ENCODE assay signal across 8 cellular contexts in genomic region chr12:15688202-15688736, GRCh38.
DNase-seq lines count a peak whose midpoint lies in the region; ATAC-seq and TF ChIP-seq lines count a peak whose summit lies in the region.

No MANE protein-coding gene starts in this region.

- H3K4me3 Mint-ChIP-seq in CD8-positive, alpha-beta T cell: no peak overlapping the region

- H3K4me1 Mint-ChIP-seq in CD8-positive, alpha-beta T cell (ENCODE audit: low read depth): no peaks in the 10 kb centered on the region

- POLR2A ChIA-PET in CD8-positive, alpha-beta T cell (lab: Charles Lee): no interaction called here

- TF ChIP-seq CTCF in heart right ventricle (IDR thresholded peaks at IDR 0.05): no peak
- TF ChIP-seq CTCF in CD8-positive, alpha-beta T cell (IDR thresholded peaks at IDR 0.05): no peak

- peaks cover 2% of the 10 kb centered on the region for H3K27me3 Mint-ChIP-seq in CD8-positive, alpha-beta T cell (ENCODE audit: low read depth)

- no peak overlapping the region for H3K9ac ChIP-seq in skeletal muscle tissue (ENCODE audit: low read depth in 1 of 3, low read length in 3 of 3)

- H3K4me1 ChIP-seq in heart right ventricle (peaks cover 0 to 81% (median 28%) of the 10 kb centered on the region in 9 donors), skeletal muscle tissue (ENCODE audit: control insufficient read depth in 3 of 3, insufficient read depth in 3 of 3, low read length in 3 of 3) (peaks cover 3 to 18% (median 4%) of the 10 kb centered on the region in 3 donors)
- H3K4me1 ChIP-seq in CD8-positive, alpha-beta T cell (ENCODE audit: insufficient read depth, low read length): no peaks in the 10 kb centered on the region

- 73 to 76% methylated on average over 8 of the region's 8 CpGs for WGBS in heart right ventricle, 2 donors

- intact Hi-C loops in heart right ventricle (cut with DNase I): loop anchor here in 1 of 10 donors (5.0 kb wide), 1 partner anchor 39 kb away; no protein-coding TSS in a partner anchor
- intact Hi-C loops in CD8-positive, alpha-beta T cell (cut with DNase I, micrococcal nuclease): no loop called here

- CTCF ChIA-PET in CD8-positive, alpha-beta T cell (lab: Charles Lee): no interaction called here

- no peaks in the 10 kb centered on the region for H3K36me3 Mint-ChIP-seq in CD8-positive, alpha-beta T cell

- H3K4me3 ChIP-seq in heart right ventricle (peak overlapping the region in 6 of 10 donors; percentile 17 to 37 (median 26)), skeletal muscle tissue (ENCODE audit: low read length in 3 of 3) (peak overlapping the region in 1 of 3 donors; percentile 33)
- no peak overlapping the region for H3K4me3 ChIP-seq in CD8-positive, alpha-beta T cell (ENCODE audit: low read depth, low read length)

- DNase-seq in SIG-M5 (lab: John Stamatoyannopoulos, UW) (peak; percentile 81), heart right ventricle (peak; percentile 61 to 67), NCI-H2081 treated with DMSO at 0.1 percent for 48 hours (lab: John Stamatoyannopoulos, UW) (no peak), NCI-H187 (lab: John Stamatoyannopoulos, UW) (no peak)
- no peak for DNase-seq in CD8-positive, alpha-beta T cell

- H3K27ac Mint-ChIP-seq in CD8-positive, alpha-beta T cell: no peak overlapping the region

- ATAC-seq in GM21526 (IDR thresholded peaks at IDR 0.05; ENCODE audit: low FRiP score, unreplicated experiment): peak; percentile 73
- peak; percentile 68 to 84 (median 78) for ATAC-seq in heart right ventricle
- no peak for ATAC-seq in GM19023 (IDR thresholded peaks at IDR 0.05; ENCODE audit: unreplicated experiment)
- no peak for ATAC-seq in CD8-positive, alpha-beta T cell

- H3K9me3 ChIP-seq in heart right ventricle (no peaks in the 10 kb centered on the region), skeletal muscle tissue (ENCODE audit: control insufficient read depth in 3 of 3, low read length in 3 of 3) (no peaks in the 10 kb centered on the region)
- no peaks in the 10 kb centered on the region for H3K9me3 ChIP-seq in CD8-positive, alpha-beta T cell (ENCODE audit: low read length)

- no peaks in the 10 kb centered on the region for H3K36me3 ChIP-seq in heart right ventricle
- H3K36me3 ChIP-seq in skeletal muscle tissue (ENCODE audit: control insufficient read depth in 3 of 3, insufficient read depth in 3 of 3, low read length in 3 of 3): no peaks in the 10 kb centered on the region
- no peaks in the 10 kb centered on the region for H3K36me3 ChIP-seq in CD8-positive, alpha-beta T cell (ENCODE audit: insufficient read depth, low read length)

- H3K27me3 ChIP-seq in heart right ventricle (no peaks in the 10 kb centered on the region), skeletal muscle tissue (ENCODE audit: control insufficient read depth in 3 of 3, insufficient read depth in 3 of 3, low read length in 3 of 3) (no peaks in the 10 kb centered on the region)
- H3K27me3 ChIP-seq in CD8-positive, alpha-beta T cell (ENCODE audit: insufficient read depth, low read length): no peaks in the 10 kb centered on the region

- peak overlapping the region in 9 of 10 donors; percentile 54 to 81 (median 63) for H3K27ac ChIP-seq in heart right ventricle
- peak overlapping the region; percentile 63 for H3K27ac ChIP-seq in skeletal muscle tissue (ENCODE audit: low read depth, low read length)
- no peak overlapping the region for H3K27ac ChIP-seq in CD8-positive, alpha-beta T cell (ENCODE audit: low read depth, low read length)

- H3K9me3 Mint-ChIP-seq in CD8-positive, alpha-beta T cell: no peaks in the 10 kb centered on the region

Comparison
In these comparisons a context has a peak if more than half of its experiments do, and no peak if none do; other contexts are left out.
1. ATAC-seq: peak in GM21526 (single experiment) and heart right ventricle (8 of 8); none in GM19023 (single experiment) and CD8-positive, alpha-beta T cell (single experiment).
2. DNase-seq: peak in SIG-M5 (single experiment) and heart right ventricle (2 of 2); none in NCI-H2081 treated with DMSO at 0.1 percent for 48 hours (single experiment), NCI-H187 (0 of 2) and CD8-positive, alpha-beta T cell (0 of 7).